In genomic region chr12:51323966-51324895, GRCh38 we compare ENCODE assay signal across 10 cellular contexts. TPM values are rescaled to one million over a fixed set of nuclear protein-coding genes. Genes with fewer than 3 reads are reported as not detected.
DNase-seq lines count a peak whose midpoint lies in the region; ATAC-seq and FAIRE-seq lines count a peak whose summit lies in the region.
"Had no signal": no experiment of that assay in that cellular context is flagged by ENCODE, and none has a peak within 500 bp of the region (broad histone marks: within the 10 kb centered on the region; RNA-seq: fewer than 3 reads in every experiment).

BIN2 (minus strand) TSS chr12:51324174; CDS start chr12:51324102, 72 bp downstream.

- H3K9me3 Mint-ChIP-seq in activated CD4-positive, alpha-beta T cell treated with anti-CD3 and anti-CD28 coated beads, Interleukin-2, amount 10 ng/mL, durations not matched to agents 7 days and 5 days, result peaks cover 3% of the 10 kb centered on the region

- H3K9me3 ChIP-seq in esophagus (ENCODE audit: control insufficient read depth in 2 of 2, insufficient read depth in 1 of 2, low read depth in 1 of 2, low read length in 1 of 2), result peaks cover 0 to 2% of the 10 kb centered on the region in 2 donors

- peak within 1 kb of the TSS; percentile 93 for H3K4me3 Mint-ChIP-seq in activated CD4-positive, alpha-beta T cell treated with anti-CD3 and anti-CD28 coated beads, Interleukin-2, amount 10 ng/mL, durations not matched to agents 7 days and 5 days

- no peaks in the 10 kb centered on the region for H3K27me3 ChIP-seq in esophagus (ENCODE audit: control insufficient read depth in 1 of 2, insufficient read depth in 2 of 2, low read length in 2 of 2)

- ATAC-seq in GM19043 (IDR thresholded peaks at IDR 0.05; ENCODE audit: low read depth, unreplicated experiment) (peak; percentile 57), HG03432 (IDR thresholded peaks at IDR 0.05; ENCODE audit: unreplicated experiment) (peak; percentile 73)
- ATAC-seq: Panc1 had no signal

- POLR2A ChIA-PET in activated CD4-positive, alpha-beta T cell treated with anti-CD3 and anti-CD28 coated beads, Interleukin-2, amount 10 ng/mL, durations not matched to agents 7 days and 5 days (lab: Charles Lee), result no interaction called here

- peaks cover 46% of the 10 kb centered on the region for H3K36me3 Mint-ChIP-seq in activated CD4-positive, alpha-beta T cell treated with anti-CD3 and anti-CD28 coated beads, Interleukin-2, amount 10 ng/mL, durations not matched to agents 7 days and 5 days (ENCODE audit: low read depth)

- H3K36me3 ChIP-seq in esophagus (ENCODE audit: control insufficient read depth in 2 of 2, insufficient read depth in 2 of 2, low read length in 1 of 2), result no peaks in the 10 kb centered on the region

- WGBS in esophagus, 2 donors, result 87% methylated on average over 58 to 60 of the region's 60 CpGs

- CTCF ChIA-PET in activated CD4-positive, alpha-beta T cell treated with anti-CD3 and anti-CD28 coated beads, Interleukin-2, amount 10 ng/mL, durations not matched to agents 7 days and 5 days (lab: Charles Lee), result interaction anchor here (0.6 to 3.1 kb wide), 3 partner anchors 16 to 916 kb away, joined by 3 to 7 read pairs (median 5); partner anchors contain the start of gene ATF1

- H3K4me1 ChIP-seq in esophagus (ENCODE audit: control insufficient read depth in 2 of 2, insufficient read depth in 2 of 2, low read length in 1 of 2), result peaks cover 4 to 16% of the 10 kb centered on the region in 2 donors

- no peak for FAIRE-seq in urothelium cell line (lab: Jason Lieb, UNC)

- H3K27me3 Mint-ChIP-seq in activated CD4-positive, alpha-beta T cell treated with anti-CD3 and anti-CD28 coated beads, Interleukin-2, amount 10 ng/mL, durations not matched to agents 7 days and 5 days, result no peaks in the 10 kb centered on the region

- DNase-seq in activated CD4-positive, alpha-beta T cell treated with anti-CD3 and anti-CD28 coated beads, Interleukin-2, amount 10 ng/mL, durations not matched to agents 7 days and 5 days, result peak; percentile 77
- peak; percentile 66 for DNase-seq in stimulated activated CD4-positive, alpha-beta T cell treated with anti-CD3 and anti-CD28 coated beads, Interleukin-4, amount 100 ng/mL, for 1 hour
- DNase-seq in NCI-H1092 treated with DMSO at 0.1 percent for 48 hours (lab: John Stamatoyannopoulos, UW), result no peak
- no peak for DNase-seq in occipital lobe (lab: John Stamatoyannopoulos, UW)
- no peak for DNase-seq in urothelium cell line (ENCODE audit: low spot score)

- H3K4me3 ChIP-seq in esophagus (ENCODE audit: low read depth in 1 of 2, low read length in 2 of 2), result peak within 1 kb of the TSS; percentile 23 to 36

- H3K27ac ChIP-seq in esophagus (ENCODE audit: low read depth in 2 of 2, low read length in 1 of 2), result peak within 1 kb of the TSS; percentile 61 to 83

- peaks cover 80% of the 10 kb centered on the region for H3K4me1 Mint-ChIP-seq in activated CD4-positive, alpha-beta T cell treated with anti-CD3 and anti-CD28 coated beads, Interleukin-2, amount 10 ng/mL, durations not matched to agents 7 days and 5 days

- peak within 1 kb of the TSS; percentile 96 for H3K27ac Mint-ChIP-seq in activated CD4-positive, alpha-beta T cell treated with anti-CD3 and anti-CD28 coated beads, Interleukin-2, amount 10 ng/mL, durations not matched to agents 7 days and 5 days

RNA-seq across cellular contexts. Expression of gene BIN2, which starts in this region (rescaled TPM):
- total RNA-seq in activated CD4-positive, alpha-beta T cell treated with anti-CD3 and anti-CD28 coated beads, Interleukin-2, amount 10 ng/mL, durations not matched to agents 7 days and 5 days, result 100 to 1,000 TPM; 200 to 226 TPM
- polyA plus RNA-seq in esophagus, result 1 to 10 TPM; 1.7 to 2.4 TPM
- 2.2 TPM for total RNA-seq in occipital lobe
- total RNA-seq: lung microvascular endothelial cell had no signal

Comparison
In these comparisons a context has a peak if more than half of its experiments do, and no peak if none do; other contexts are left out.
1. RNA of gene BIN2 (total RNA-seq): 200 to 226 TPM in activated CD4-positive, alpha-beta T cell treated with anti-CD3 and anti-CD28 coated beads, Interleukin-2, amount 10 ng/mL, durations not matched to agents 7 days and 5 days; 2.2 TPM in occipital lobe (single experiment); every median in the first group is over 10 times any median in the second.
2. DNase-seq: peak in activated CD4-positive, alpha-beta T cell treated with anti-CD3 and anti-CD28 coated beads, Interleukin-2, amount 10 ng/mL, durations not matched to agents 7 days and 5 days (single experiment) and stimulated activated CD4-positive, alpha-beta T cell treated with anti-CD3 and anti-CD28 coated beads, Interleukin-4, amount 100 ng/mL, for 1 hour (single experiment); none in NCI-H1092 treated with DMSO at 0.1 percent for 48 hours (single experiment), occipital lobe (single experiment) and urothelium cell line (single experiment).